16 cellular contexts compared by ENCODE assay signal in the genomic region with DNA sequence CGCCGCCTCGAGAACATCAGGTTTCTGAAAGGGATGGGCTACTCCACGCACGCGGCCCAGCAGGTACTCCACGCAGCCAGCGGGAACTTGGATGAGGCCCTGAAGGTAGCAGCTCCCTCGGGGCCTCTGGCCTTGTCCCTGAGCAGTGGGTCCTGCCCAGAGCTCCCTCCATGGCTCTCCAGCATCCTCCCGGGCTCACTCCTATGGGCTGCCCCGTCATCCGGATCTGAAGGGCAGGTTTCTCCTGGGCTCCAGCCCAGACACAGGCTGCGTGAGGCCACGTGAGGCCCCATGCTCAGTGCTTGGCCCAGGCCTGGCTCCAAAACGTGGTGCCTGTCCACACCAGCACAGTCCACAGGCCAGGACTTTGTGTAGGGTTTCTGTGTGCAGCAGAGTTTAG. TPM values are rescaled to one million over a fixed set of nuclear protein-coding genes. Genes with fewer than 3 reads are reported as not detected.
DNase-seq lines count a peak whose midpoint lies in the region; ATAC-seq and TF ChIP-seq lines count a peak whose summit lies in the region.
"Had no signal": no experiment of that assay in that cellular context is flagged by ENCODE, and none has a peak within 500 bp of the region (broad histone marks: within the 10 kb centered on the region; RNA-seq: fewer than 3 reads in every experiment).

No MANE protein-coding gene starts in this region.

- no peak overlapping the region for H3K9ac ChIP-seq in SK-N-SH

- peaks cover 0 to 21% of the 10 kb centered on the region in 2 experiments; a peak in 1 of 4 replicates for H3K4me1 ChIP-seq in SK-N-SH (ENCODE audit: control insufficient read depth in 1 of 2, insufficient read depth in 2 of 2, low read depth in 1 of 2, low read length in 1 of 2)
- H3K4me1 ChIP-seq in left ventricle myocardium inferior, result no peaks in the 10 kb centered on the region
- H3K4me1 ChIP-seq in suprapubic skin, result no peaks in the 10 kb centered on the region

- H3F3A ChIP-seq in SK-N-SH (replicated peaks; ENCODE audit: insufficient read depth), result peaks cover 4% of the 10 kb centered on the region

- no peak for TF ChIP-seq RAD21 in SK-N-SH (IDR thresholded peaks at IDR 0.05; ENCODE audit: low read length)

- no peaks in the 10 kb centered on the region for H3K27me3 Mint-ChIP-seq in central memory CD8-positive, alpha-beta T cell

- H3K4me1 Mint-ChIP-seq in central memory CD8-positive, alpha-beta T cell, result peaks cover 6% of the 10 kb centered on the region

- H3K79me2 ChIP-seq in SK-N-SH (ENCODE audit: insufficient read depth), result no peaks in the 10 kb centered on the region

- H3K4me3 Mint-ChIP-seq in central memory CD8-positive, alpha-beta T cell, result no peak overlapping the region

- H3K9me2 ChIP-seq in SK-N-SH, result no peaks in the 10 kb centered on the region

- no peak for TF ChIP-seq EP300 in SK-N-SH (IDR thresholded peaks at IDR 0.05; ENCODE audit: borderline replicate concordance in 1 of 2, low read depth in 1 of 2, low read length in 1 of 2)
- TF ChIP-seq EP300 in suprapubic skin (IDR thresholded peaks at IDR 0.05), result no peak

- H3K9me3 ChIP-seq in SK-N-SH (no peaks in the 10 kb centered on the region), left ventricle myocardium inferior (replicated peaks) (no peaks in the 10 kb centered on the region), suprapubic skin (no peaks in the 10 kb centered on the region)

- DNase-seq in SK-N-SH, result peak; percentile 47
- DNase-seq in central memory CD8-positive, alpha-beta T cell (ENCODE audit: low spot score in 2 of 2), result no peak
- DNase-seq in left ventricle myocardium inferior, result peak; percentile 38
- DNase-seq in suprapubic skin (ENCODE audit: low spot score in 2 of 2), result peak; percentile 50 to 72
- no peak for DNase-seq in stimulated activated naive CD4-positive, alpha-beta T cell (lab: John Stamatoyannopoulos, UW)
- no peak for DNase-seq in GM03348 (ENCODE audit: low spot score)
- DNase-seq: KBM-7, NCI-H1436 treated with DMSO at 0.1 percent for 48 hours, NCI-H226, NCI-H526 treated with DMSO at 0.1 percent for 48 hours, PC-3 had no signal

- no peak for TF ChIP-seq CTCF in SK-N-SH (IDR thresholded peaks at IDR 0.05)
- no peak for TF ChIP-seq CTCF in left ventricle myocardium inferior (IDR thresholded peaks at IDR 0.05; ENCODE audit: borderline replicate concordance)
- no peak for TF ChIP-seq CTCF in suprapubic skin (IDR thresholded peaks at IDR 0.05)

- H3K4me3 ChIP-seq in SK-N-SH (ENCODE audit: low read depth in 2 of 2, low read length in 1 of 2) (no peak overlapping the region), left ventricle myocardium inferior (no peak overlapping the region), suprapubic skin (no peak overlapping the region)
- H3K4me3 ChIP-seq: GM12878 had no signal

- 89% methylated on average over 12 of the region's 15 CpGs for WGBS in SK-N-SH (ENCODE audit: low lambda C conversion rate)
- 88% methylated on average over 15 of the region's 15 CpGs for WGBS in suprapubic skin

- H4K20me1 ChIP-seq in SK-N-SH (ENCODE audit: insufficient read depth), result no peaks in the 10 kb centered on the region

- H3K27ac Mint-ChIP-seq in central memory CD8-positive, alpha-beta T cell (ENCODE audit: low read depth), result peak overlapping the region; percentile 41

- TF ChIP-seq POLR2A in suprapubic skin (IDR thresholded peaks at IDR 0.05), result no peak

- H3K36me3 ChIP-seq in SK-N-SH (replicated peaks in 1 of 2; ENCODE audit: control insufficient read depth in 1 of 2, insufficient read depth in 2 of 2, low read length in 1 of 2) (peaks cover 37 to 81% of the 10 kb centered on the region in 2 experiments), left ventricle myocardium inferior (peaks cover 93% of the 10 kb centered on the region), suprapubic skin (peaks cover 86% of the 10 kb centered on the region)

- ATAC-seq in SK-N-SH treated with all-trans-retinoic acid at 6 μM for 48 hours, result no peak
- ATAC-seq in central memory CD8-positive, alpha-beta T cell (replicated peaks; ENCODE audit: extremely low read depth, poor library complexity, severe bottlenecking), result no peak
- no peak for ATAC-seq in GM21423 (IDR thresholded peaks at IDR 0.05; ENCODE audit: unreplicated experiment)
- ATAC-seq: GM12878, PC-3 had no signal

- H2AFZ ChIP-seq in SK-N-SH (ENCODE audit: low read depth), result no peak overlapping the region

- POLR2A ChIA-PET in SK-N-SH (lab: Yijun Ruan, JAX), result no interaction called here

- CTCF ChIA-PET in SK-N-SH (lab: Yijun Ruan, JAX), result interaction anchor here (1.6 to 8.2 kb wide), 5 partner anchors 22 to 385 kb away, joined by 4 to 40 read pairs (median 16); no protein-coding TSS in a partner anchor

- no peak overlapping the region for H3K4me2 ChIP-seq in SK-N-SH

- H3K27me3 ChIP-seq in SK-N-SH (ENCODE audit: insufficient read depth) (no peaks in the 10 kb centered on the region), left ventricle myocardium inferior (ENCODE audit: low read depth) (no peaks in the 10 kb centered on the region), suprapubic skin (no peaks in the 10 kb centered on the region)

- no peaks in the 10 kb centered on the region for H3K9me3 Mint-ChIP-seq in central memory CD8-positive, alpha-beta T cell

- H3K27ac ChIP-seq in SK-N-SH (ENCODE audit: low read depth in 2 of 2, low read length in 1 of 2), result peak overlapping the region in 1 of 2 experiments; percentile 73; a peak in 2 of 4 replicates
- no peak overlapping the region for H3K27ac ChIP-seq in left ventricle myocardium inferior (replicated peaks)
- no peak overlapping the region for H3K27ac ChIP-seq in suprapubic skin
- H3K27ac ChIP-seq: 22Rv1 had no signal

- H3K36me3 Mint-ChIP-seq in central memory CD8-positive, alpha-beta T cell (ENCODE audit: insufficient read depth), result peaks cover 43% of the 10 kb centered on the region

- intact Hi-C loops in left ventricle myocardium inferior (cut with micrococcal nuclease), result no loop called here

TF ChIP-seq in SK-N-SH, 30 proteins besides CTCF, POLR2A, EP300 and RAD21 (continues in another document):
- no peak for TF ChIP-seq NRF1 (IDR thresholded peaks at IDR 0.05; ENCODE audit: low read depth, low read length)
- no peak for TF ChIP-seq JUND (IDR thresholded peaks at IDR 0.05)
- TF ChIP-seq, protein P1, sequence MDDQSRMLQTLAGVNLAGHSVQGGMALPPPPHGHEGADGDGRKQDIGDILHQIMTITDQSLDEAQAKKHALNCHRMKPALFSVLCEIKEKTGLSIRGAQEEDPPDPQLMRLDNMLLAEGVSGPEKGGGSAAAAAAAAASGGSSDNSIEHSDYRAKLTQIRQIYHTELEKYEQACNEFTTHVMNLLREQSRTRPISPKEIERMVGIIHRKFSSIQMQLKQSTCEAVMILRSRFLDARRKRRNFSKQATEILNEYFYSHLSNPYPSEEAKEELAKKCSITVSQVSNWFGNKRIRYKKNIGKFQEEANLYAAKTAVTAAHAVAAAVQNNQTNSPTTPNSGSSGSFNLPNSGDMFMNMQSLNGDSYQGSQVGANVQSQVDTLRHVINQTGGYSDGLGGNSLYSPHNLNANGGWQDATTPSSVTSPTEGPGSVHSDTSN (IDR thresholded peaks at IDR 0.05), result no peak
- TF ChIP-seq MXI1 (IDR thresholded peaks at IDR 0.05; ENCODE audit: low read depth, low read length), result no peak
- TF ChIP-seq GATA2 (CRISPR knock-in tag; IDR thresholded peaks at IDR 0.05), result no peak
- no peak for TF ChIP-seq SMC3 (IDR thresholded peaks at IDR 0.05; ENCODE audit: low read depth, low read length)

TF ChIP-seq in SK-N-SH treated with all-trans-retinoic acid at 6 μM for 48 hours, 23 proteins besides CTCF, POLR2A, EP300 and RAD21 (continues in another document):
- TF ChIP-seq ZFP30 (CRISPR knock-in tag; IDR thresholded peaks at IDR 0.05) (no peak), ZNF565 (CRISPR knock-in tag; conservative IDR thresholded peaks at IDR 0.05; ENCODE audit: low read depth) (no peak), GLIS3 (CRISPR knock-in tag; IDR thresholded peaks at IDR 0.05) (no peak)
- TF ChIP-seq, protein P2, sequence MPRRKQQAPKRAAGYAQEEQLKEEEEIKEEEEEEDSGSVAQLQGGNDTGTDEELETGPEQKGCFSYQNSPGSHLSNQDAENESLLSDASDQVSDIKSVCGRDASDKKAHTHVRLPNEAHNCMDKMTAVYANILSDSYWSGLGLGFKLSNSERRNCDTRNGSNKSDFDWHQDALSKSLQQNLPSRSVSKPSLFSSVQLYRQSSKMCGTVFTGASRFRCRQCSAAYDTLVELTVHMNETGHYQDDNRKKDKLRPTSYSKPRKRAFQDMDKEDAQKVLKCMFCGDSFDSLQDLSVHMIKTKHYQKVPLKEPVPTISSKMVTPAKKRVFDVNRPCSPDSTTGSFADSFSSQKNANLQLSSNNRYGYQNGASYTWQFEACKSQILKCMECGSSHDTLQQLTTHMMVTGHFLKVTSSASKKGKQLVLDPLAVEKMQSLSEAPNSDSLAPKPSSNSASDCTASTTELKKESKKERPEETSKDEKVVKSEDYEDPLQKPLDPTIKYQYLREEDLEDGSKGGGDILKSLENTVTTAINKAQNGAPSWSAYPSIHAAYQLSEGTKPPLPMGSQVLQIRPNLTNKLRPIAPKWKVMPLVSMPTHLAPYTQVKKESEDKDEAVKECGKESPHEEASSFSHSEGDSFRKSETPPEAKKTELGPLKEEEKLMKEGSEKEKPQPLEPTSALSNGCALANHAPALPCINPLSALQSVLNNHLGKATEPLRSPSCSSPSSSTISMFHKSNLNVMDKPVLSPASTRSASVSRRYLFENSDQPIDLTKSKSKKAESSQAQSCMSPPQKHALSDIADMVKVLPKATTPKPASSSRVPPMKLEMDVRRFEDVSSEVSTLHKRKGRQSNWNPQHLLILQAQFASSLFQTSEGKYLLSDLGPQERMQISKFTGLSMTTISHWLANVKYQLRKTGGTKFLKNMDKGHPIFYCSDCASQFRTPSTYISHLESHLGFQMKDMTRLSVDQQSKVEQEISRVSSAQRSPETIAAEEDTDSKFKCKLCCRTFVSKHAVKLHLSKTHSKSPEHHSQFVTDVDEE (CRISPR knock-in tag; IDR thresholded peaks at IDR 0.05), result no peak

RNA-seq across cellular contexts. Expression of a gene that starts 32.5 kb away (rescaled TPM):
- polyA plus RNA-seq in SK-N-SH (2012; rRNA removed), result 54.0 and 56.6 TPM in 2 replicates
- 57.7 and 66.5 TPM in 2 replicates for polyA plus RNA-seq in SK-N-SH (2012; cell fraction: cytosol; rRNA removed)
- 47.8 and 62.1 TPM in 2 replicates for polyA plus RNA-seq in SK-N-SH (2012; cell fraction: nucleus; rRNA removed)
- 39.5 TPM for total RNA-seq in left ventricle myocardium inferior
- total RNA-seq in suprapubic skin, result 10 to 100 TPM; 39.3 to 70.8 (median 41.7) TPM

RNA-seq across cellular contexts. Expression of a gene that starts 35.7 kb away (rescaled TPM):
- polyA plus RNA-seq in SK-N-SH (2012; rRNA removed), result 1.0 and 2.5 TPM in 2 replicates
- 0.45 and 0.84 TPM in 2 replicates for polyA plus RNA-seq in SK-N-SH (2012; cell fraction: cytosol; rRNA removed)
- 9.5 and 16.8 TPM in 2 replicates for polyA plus RNA-seq in SK-N-SH (2012; cell fraction: nucleus; rRNA removed)
- total RNA-seq in left ventricle myocardium inferior (0.16 TPM), suprapubic skin (1 to 10 TPM in 2 of 4 donors, under 1 TPM in 1, not detected in 1; 0.81 to 2.8 (median 1.4) TPM)
- total RNA-seq: GM12878, H4, PC-3 had no signal

Comparison
In these comparisons a context has a peak if more than half of its experiments do, and no peak if none do; other contexts are left out.
1. DNase-seq: peak in SK-N-SH (single experiment), left ventricle myocardium inferior (single experiment) and suprapubic skin (2 of 2); none in central memory CD8-positive, alpha-beta T cell (0 of 2), stimulated activated naive CD4-positive, alpha-beta T cell (0 of 6) and GM03348 (single experiment).